Comparison of ENCODE assay signal across 31 cellular contexts in the genomic region with DNA sequence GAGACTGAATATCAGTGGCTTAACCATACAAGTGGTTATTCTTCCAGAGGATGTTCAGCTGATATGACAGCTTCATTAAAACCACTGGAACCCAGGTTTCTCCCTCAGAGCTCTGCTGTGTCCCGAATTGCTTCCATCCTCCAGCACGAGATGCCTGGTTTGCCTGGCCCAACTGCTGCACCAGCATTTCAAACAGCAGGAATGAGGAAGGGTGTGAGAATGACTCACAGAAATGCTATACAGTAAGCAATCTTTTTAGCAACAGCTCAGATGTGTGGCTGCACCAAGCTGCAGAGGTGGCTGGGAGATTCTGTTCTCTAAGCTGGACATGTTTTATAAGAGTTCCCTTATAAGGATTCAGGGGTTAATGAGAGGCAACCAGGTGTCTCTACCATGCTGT.
A peak's percentile ranks its signal among the peaks of the same experiment; 100 is the strongest.
DNase-seq lines count a peak whose midpoint lies in the region; ATAC-seq, FAIRE-seq and TF ChIP-seq lines count a peak whose summit lies in the region.
"Had no signal": no experiment of that assay in that cellular context is flagged by ENCODE, and none has a peak within 500 bp of the region (broad histone marks: within the 10 kb centered on the region; RNA-seq: fewer than 3 reads in every experiment).

No MANE protein-coding gene starts in this region.

- H3K9me3 ChIP-seq in astrocyte (ENCODE audit: insufficient read depth, low read depth, low read length): no peaks in the 10 kb centered on the region
- H3K9me3 ChIP-seq: MG63 had no signal

- no peak overlapping the region for H3K27ac ChIP-seq in astrocyte (ENCODE audit: low read depth, low read length)
- H3K27ac ChIP-seq: epithelial cell of prostate, heart left ventricle, left lung, WERI-Rb-1 had no signal

- H4K20me1 ChIP-seq in astrocyte (ENCODE audit: insufficient read depth, low read length): no peaks in the 10 kb centered on the region

- H3K4me3 Mint-ChIP-seq in astrocyte (ENCODE audit: unreplicated experiment): no peak overlapping the region
- H3K4me3 Mint-ChIP-seq: activated naive CD8-positive, alpha-beta T cell treated with anti-CD3 and anti-CD28 coated beads, Interleukin-2, amount 50 U/mL, for 24 hours; B cell; brain; H9; naive thymus-derived CD4-positive, alpha-beta T cell had no signal

- no peak overlapping the region for H3K4me2 ChIP-seq in astrocyte (ENCODE audit: low read length)

- H3K27me3 ChIP-seq in astrocyte (ENCODE audit: insufficient read depth, low read length): no peaks in the 10 kb centered on the region
- H3K27me3 ChIP-seq: left lung, MG63 had no signal

- peaks cover 6% of the 10 kb centered on the region for H3K4me1 Mint-ChIP-seq in astrocyte (ENCODE audit: low read depth, unreplicated experiment)
- H3K4me1 Mint-ChIP-seq: activated naive CD8-positive, alpha-beta T cell treated with anti-CD3 and anti-CD28 coated beads, Interleukin-2, amount 50 U/mL, for 24 hours; B cell; H9; naive thymus-derived CD4-positive, alpha-beta T cell had no signal

- H3K79me2 ChIP-seq in astrocyte (ENCODE audit: insufficient read depth, low read length): no peaks in the 10 kb centered on the region

- no peak overlapping the region for H2AFZ ChIP-seq in astrocyte (ENCODE audit: low read depth, low read length)

- H3K4me3 ChIP-seq in astrocyte (ENCODE audit: insufficient read depth, low read depth, low read length): no peak overlapping the region
- H3K4me3 ChIP-seq: heart left ventricle, left lung, MG63 had no signal

- H3K4me1 ChIP-seq in astrocyte (ENCODE audit: insufficient read depth, low read length): no peaks in the 10 kb centered on the region
- H3K4me1 ChIP-seq: left lung had no signal

- no peaks in the 10 kb centered on the region for H3K36me3 ChIP-seq in astrocyte (ENCODE audit: insufficient read depth, low read length)
- H3K36me3 ChIP-seq: heart left ventricle, left lung, MG63, WERI-Rb-1 had no signal

- DNase-seq in NCI-H345 (lab: John Stamatoyannopoulos, UW) (peak; percentile 31), NCI-H345 treated with DMSO at 0.1 percent for 48 hours (lab: John Stamatoyannopoulos, UW; ENCODE audit: unreplicated experiment) (no peak), astrocyte (ENCODE audit: low read depth) (peak; percentile 58), inferior parietal cortex (ENCODE audit: extremely low spot score) (peak; percentile 44), urothelium cell line (ENCODE audit: low spot score) (peak; percentile 57)
- no peak for DNase-seq in activated CD4-positive, alpha-beta T cell treated with anti-CD3 and anti-CD28 coated beads, Interleukin-2, amount 50 U/mL, for 1 hour
- DNase-seq: 8988T; activated CD4-positive, alpha-beta T cell treated with anti-CD3 and anti-CD28 coated beads for 48 hours; activated gamma-delta T cell; activated naive CD8-positive, alpha-beta T cell treated with anti-CD3 and anti-CD28 coated beads, Interleukin-2, amount 50 U/mL, for 24 hours; activated T-cell treated with anti-CD3 and anti-CD28 coated beads, Interleukin-2, amount 50 U/mL, for 1 hour; H9; heart left ventricle; KG1; left lung; MG63; naive thymus-derived CD4-positive, alpha-beta T cell; NCI-H1105 treated with DMSO at 0.1 percent for 48 hours; NCI-H2081; NCI-H446; NCI-H774; nucleus accumbens; stimulated activated naive CD4-positive, alpha-beta T cell treated with Interleukin-2 at 50 U/mL for 16 hours; WERI-Rb-1 had no signal

- no peak for FAIRE-seq in astrocyte (lab: Jason Lieb, UNC)
- FAIRE-seq in urothelium cell line (lab: Jason Lieb, UNC): no peak
- FAIRE-seq: G401.6 had no signal

- ATAC-seq in GM21381 (IDR thresholded peaks at IDR 0.05; ENCODE audit: unreplicated experiment) (no peak), HG02852 (IDR thresholded peaks at IDR 0.05; ENCODE audit: unreplicated experiment) (no peak)
- ATAC-seq: activated naive CD8-positive, alpha-beta T cell treated with anti-CD3 and anti-CD28 coated beads, Interleukin-2, amount 50 U/mL, for 24 hours; heart left ventricle; left lung; naive thymus-derived CD4-positive, alpha-beta T cell; Right ventricle myocardium inferior had no signal

- H3K27me3 Mint-ChIP-seq in astrocyte (ENCODE audit: low read depth, unreplicated experiment): peaks cover 5% of the 10 kb centered on the region
- H3K27me3 Mint-ChIP-seq: activated naive CD8-positive, alpha-beta T cell treated with anti-CD3 and anti-CD28 coated beads, Interleukin-2, amount 50 U/mL, for 24 hours; B cell; naive thymus-derived CD4-positive, alpha-beta T cell had no signal

- no peaks in the 10 kb centered on the region for H3K36me3 Mint-ChIP-seq in astrocyte (ENCODE audit: low read depth, unreplicated experiment)
- H3K36me3 Mint-ChIP-seq: brain; naive thymus-derived CD4-positive, alpha-beta T cell had no signal

- H3K27ac Mint-ChIP-seq in astrocyte (ENCODE audit: unreplicated experiment): no peak overlapping the region
- H3K27ac Mint-ChIP-seq: activated naive CD8-positive, alpha-beta T cell treated with anti-CD3 and anti-CD28 coated beads, Interleukin-2, amount 50 U/mL, for 24 hours; B cell; H9; naive thymus-derived CD4-positive, alpha-beta T cell had no signal

- H3K9me3 Mint-ChIP-seq in astrocyte (ENCODE audit: unreplicated experiment): no peaks in the 10 kb centered on the region
- H3K9me3 Mint-ChIP-seq: brain had no signal

- TF ChIP-seq CTCF in astrocyte (IDR thresholded peaks at IDR 0.05; ENCODE audit: insufficient read depth, low read depth, low read length): no peak

- no peak overlapping the region for H3K9ac ChIP-seq in astrocyte (ENCODE audit: low read length)

Comparison
In these comparisons a context has a peak if more than half of its experiments do, and no peak if none do; other contexts are left out.
1. DNase-seq: peak in NCI-H345 (single experiment), astrocyte (single experiment), inferior parietal cortex (single experiment) and urothelium cell line (single experiment); none in NCI-H345 treated with DMSO at 0.1 percent for 48 hours (single experiment) and activated CD4-positive, alpha-beta T cell treated with anti-CD3 and anti-CD28 coated beads, Interleukin-2, amount 50 U/mL, for 1 hour (single experiment).